In the genomic region with DNA sequence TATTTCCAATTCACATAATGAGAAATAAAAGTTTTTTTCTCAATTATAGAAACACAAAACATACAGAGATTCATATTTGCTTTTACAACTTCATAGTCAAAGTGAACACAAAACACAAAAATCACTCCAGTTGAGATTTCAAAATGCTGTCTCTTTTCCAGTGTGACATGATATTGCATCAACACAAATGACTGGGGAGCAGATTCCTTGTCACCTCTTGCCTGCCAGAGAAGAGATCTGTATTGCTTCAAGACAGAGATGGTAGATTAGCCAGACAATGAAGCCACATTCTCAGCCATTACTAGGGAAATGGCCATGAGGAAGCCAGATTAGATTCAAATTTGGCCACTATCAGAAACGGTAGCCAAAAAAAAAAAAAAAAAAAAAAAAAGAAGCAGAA, we compare ENCODE assay signal across 17 cellular contexts.
"Had no signal": no experiment of that assay in that cellular context is flagged by ENCODE, and none has a peak within 500 bp of the region (broad histone marks: within the 10 kb centered on the region; RNA-seq: fewer than 3 reads in every experiment).

No MANE protein-coding gene starts in this region.

- DNase-seq: activated CD4-positive, alpha-beta T cell treated with anti-CD3 and anti-CD28 coated beads for 4 hours; activated CD8-positive, alpha-beta memory T cell treated with anti-CD3 and anti-CD28 coated beads, Interleukin-2, amount 50 U/mL, for 48 hours; activated CD8-positive, alpha-beta T cell treated with anti-CD3 and anti-CD28 coated beads, Interleukin-2, amount 10 ng/mL, durations not matched to agents 7 days and 5 days; foreskin melanocyte; head of caudate nucleus; lower lobe of right lung; mucosa of descending colon; naive thymus-derived CD8-positive, alpha-beta T cell; nucleus accumbens; T-helper 2 cell had no signal

- H3K27ac ChIP-seq: ascending aorta, cardiac muscle cell, lower lobe of right lung, right atrium auricular region, skin epidermis, tibial nerve, vagina, VCaP had no signal

- H3K4me1 ChIP-seq: ascending aorta, lower lobe of right lung, right atrium auricular region, tibial nerve, vagina had no signal

- H3K36me3 ChIP-seq: ascending aorta, cardiac muscle cell, lower lobe of right lung, right atrium auricular region, tibial nerve, vagina had no signal

- H3K9me3 ChIP-seq: ascending aorta, lower lobe of right lung, mucosa of descending colon, right atrium auricular region, tibial nerve, vagina had no signal

- H3K4me3 ChIP-seq: ascending aorta, cardiac muscle cell, lower lobe of right lung, mucosa of descending colon, right atrium auricular region, skin epidermis, tibial nerve, vagina had no signal

- H3K27me3 ChIP-seq: ascending aorta, cardiac muscle cell, right atrium auricular region, tibial nerve, vagina had no signal
